Comparison of ENCODE assay signal across 18 cellular contexts in the genomic region with DNA sequence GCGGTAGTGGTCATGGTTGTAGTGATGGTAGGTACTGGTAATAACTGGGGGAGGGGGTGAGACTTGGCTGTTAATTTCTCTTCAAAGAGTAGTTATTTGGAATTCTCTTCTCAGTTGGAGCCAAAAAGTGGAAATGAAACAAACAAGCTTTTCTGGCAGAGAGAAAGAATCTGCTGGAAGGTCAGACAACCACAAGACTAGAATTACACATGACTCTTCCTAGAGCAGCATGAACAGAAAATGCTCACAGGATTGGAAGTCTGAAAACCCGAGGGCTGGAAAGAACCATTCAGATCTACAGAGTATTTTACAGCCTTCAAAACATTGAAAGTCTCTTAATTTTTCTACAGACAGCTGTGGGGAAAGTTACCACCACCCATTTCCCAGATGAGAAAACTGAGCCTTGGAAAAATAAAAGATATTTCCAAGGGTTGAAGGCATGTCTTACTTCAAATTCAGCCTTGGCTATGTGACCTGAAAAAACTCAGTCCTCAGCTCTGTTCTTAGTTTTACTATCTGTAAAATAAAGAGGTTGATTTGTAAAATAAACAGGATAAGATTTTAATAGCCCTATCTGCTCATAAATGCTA. TPM values are rescaled to one million over a fixed set of nuclear protein-coding genes. Genes with fewer than 3 reads are reported as not detected.
A peak's percentile ranks its signal among the peaks of the same experiment; 100 is the strongest.
DNase-seq lines count a peak whose midpoint lies in the region; ATAC-seq and TF ChIP-seq lines count a peak whose summit lies in the region.
"Had no signal": no experiment of that assay in that cellular context is flagged by ENCODE, and none has a peak within 500 bp of the region (broad histone marks: within the 10 kb centered on the region; RNA-seq: fewer than 3 reads in every experiment).

No MANE protein-coding gene starts in this region.

- H3K9me3 Mint-ChIP-seq in CD4-positive, alpha-beta memory T cell: no peaks in the 10 kb centered on the region
- H3K9me3 Mint-ChIP-seq: activated T-helper 2 cell treated with anti-CD3 and anti-CD28 coated beads, Interferon-gamma antibody, Interleukin-2, Interleukin-4, amounts not matched to agents 10 μg/mL and 5 μg/mL and 100 μg/mL, durations not matched to agents 14 hours and 24 hours and 36 hours; stimulated activated naive B cell treated with anti-CD40 and anti-IgM and Interleukin-4, amounts not matched to agents 10 μg/mL and 1 μg/mL and 100 μg/mL, for 72 hours had no signal

- peaks cover 2 to 29% of the 10 kb centered on the region in 2 donors for H3K36me3 Mint-ChIP-seq in CD4-positive, alpha-beta memory T cell
- H3K36me3 Mint-ChIP-seq: activated CD8-positive, alpha-beta memory T cell treated with anti-CD3 and anti-CD28 coated beads, Interleukin-2, amount 10 ng/mL, durations not matched to agents 7 days and 5 days had no signal

- H3K4me3 Mint-ChIP-seq in CD4-positive, alpha-beta memory T cell: no peak overlapping the region
- H3K4me3 Mint-ChIP-seq: activated CD8-positive, alpha-beta memory T cell treated with anti-CD3 and anti-CD28 coated beads, Interleukin-2, amount 10 ng/mL, durations not matched to agents 7 days and 5 days; stimulated activated naive B cell treated with anti-CD40 and anti-IgM and Interleukin-4, amounts not matched to agents 10 μg/mL and 1 μg/mL and 100 μg/mL, for 72 hours had no signal

- ATAC-seq in GM18517 (IDR thresholded peaks at IDR 0.05; ENCODE audit: unreplicated experiment): no peak
- ATAC-seq: activated CD8-positive, alpha-beta memory T cell treated with anti-CD3 and anti-CD28 coated beads, Interleukin-2, amount 10 ng/mL, durations not matched to agents 7 days and 5 days; stimulated activated naive B cell treated with anti-CD40 and anti-IgM and Interleukin-4, amounts not matched to agents 10 μg/mL and 1 μg/mL and 100 μg/mL, for 72 hours had no signal

- intact Hi-C loops in CD4-positive, alpha-beta memory T cell (cut with micrococcal nuclease): no loop called here

- POLR2A ChIA-PET in CD4-positive, alpha-beta memory T cell (lab: Charles Lee; ENCODE audit: partially characterized antibody): no interaction called here

- no peaks in the 10 kb centered on the region for H3K9me3 ChIP-seq in fibroblast of lung (ENCODE audit: control insufficient read depth, insufficient read depth, low read depth, low read length)
- no peaks in the 10 kb centered on the region for H3K9me3 ChIP-seq in CD4-positive, alpha-beta memory T cell (ENCODE audit: control insufficient read depth in 1 of 2, low read length in 2 of 2)
- H3K9me3 ChIP-seq: tibial nerve had no signal

- TF ChIP-seq CTCF in fibroblast of lung (conservative IDR thresholded peaks at IDR 0.05 in 1 of 2, IDR thresholded peaks at IDR 0.05 in 1 of 2; ENCODE audit: low read depth in 1 of 2, low read length in 2 of 2): no peak

- H2AFZ ChIP-seq in fibroblast of lung (ENCODE audit: low read length): no peak overlapping the region

- H3K9ac ChIP-seq in fibroblast of lung (ENCODE audit: insufficient read depth, low read length): no peak overlapping the region

- H3K27me3 ChIP-seq in fibroblast of lung (ENCODE audit: control insufficient read depth, insufficient read depth, low read length): no peaks in the 10 kb centered on the region
- no peaks in the 10 kb centered on the region for H3K27me3 ChIP-seq in CD4-positive, alpha-beta memory T cell (ENCODE audit: insufficient read depth, low read length)
- H3K27me3 ChIP-seq: tibial nerve had no signal

- H4K20me1 ChIP-seq in fibroblast of lung (ENCODE audit: control insufficient read depth, extremely low read depth, insufficient read depth, low read length): no peaks in the 10 kb centered on the region

- peak; percentile 80 for DNase-seq in AG20443 (ENCODE audit: low spot score)
- DNase-seq in MV-4-11 (lab: John Stamatoyannopoulos, UW): peak; percentile 30
- DNase-seq in fibroblast of lung (ENCODE audit: low read depth in 2 of 2): peak; percentile 59 to 82
- DNase-seq in skeletal muscle cell (ENCODE audit: low read depth): peak; percentile 34
- DNase-seq in CD4-positive, alpha-beta memory T cell: no peak
- DNase-seq in GDM1 (lab: John Stamatoyannopoulos, UW): no peak
- DNase-seq in SIG-M5 treated with dmso at 0.1 percent for 504 hours (lab: John Stamatoyannopoulos, UW; ENCODE audit: unreplicated experiment): no peak
- DNase-seq: activated CD4-positive, alpha-beta T cell treated with anti-CD3 and anti-CD28 coated beads for 4 hours; activated CD8-positive, alpha-beta memory T cell treated with anti-CD3 and anti-CD28 coated beads, Interleukin-2, amount 10 ng/mL, durations not matched to agents 7 days and 5 days; amniotic stem cell; cerebellar nuclear complex; NCI-H1694; NCI-H2227 treated with DMSO at 0.1 percent for 48 hours; stimulated activated CD4-positive, alpha-beta T cell treated with anti-CD3 and anti-CD28 coated beads, Interleukin-15, amount 100 ng/mL, for 24 hours; stimulated activated naive B cell treated with anti-CD40 and anti-IgM and Interleukin-4, amounts not matched to agents 10 μg/mL and 1 μg/mL and 100 μg/mL, for 72 hours had no signal

- H3K79me2 ChIP-seq in fibroblast of lung (ENCODE audit: control insufficient read depth, insufficient read depth, low read length): no peaks in the 10 kb centered on the region

- H3K4me1 ChIP-seq in fibroblast of lung (ENCODE audit: control insufficient read depth, extremely low read depth, insufficient read depth, low read length): peaks cover 5% of the 10 kb centered on the region
- H3K4me1 ChIP-seq in CD4-positive, alpha-beta memory T cell (ENCODE audit: insufficient read depth, low read length): no peaks in the 10 kb centered on the region

- H3K36me3 ChIP-seq in fibroblast of lung (ENCODE audit: control insufficient read depth, insufficient read depth, low read length): no peaks in the 10 kb centered on the region
- H3K36me3 ChIP-seq in CD4-positive, alpha-beta memory T cell (ENCODE audit: insufficient read depth, low read length): no peaks in the 10 kb centered on the region

- no peaks in the 10 kb centered on the region for H3K27me3 Mint-ChIP-seq in CD4-positive, alpha-beta memory T cell
- H3K27me3 Mint-ChIP-seq: activated CD8-positive, alpha-beta memory T cell treated with anti-CD3 and anti-CD28 coated beads, Interleukin-2, amount 10 ng/mL, durations not matched to agents 7 days and 5 days; stimulated activated naive B cell treated with anti-CD40 and anti-IgM and Interleukin-4, amounts not matched to agents 10 μg/mL and 1 μg/mL and 100 μg/mL, for 72 hours had no signal

- H3K27ac ChIP-seq in fibroblast of lung (ENCODE audit: insufficient read depth, low read length): no peak overlapping the region
- H3K27ac ChIP-seq in CD4-positive, alpha-beta memory T cell (ENCODE audit: low read depth, low read length): no peak overlapping the region
- H3K27ac ChIP-seq: tibial nerve had no signal

- CTCF ChIA-PET in CD4-positive, alpha-beta memory T cell (lab: Charles Lee; ENCODE audit: partially characterized antibody): no interaction called here

- peak overlapping the region; percentile 59 for H3K4me2 ChIP-seq in fibroblast of lung (ENCODE audit: extremely low read depth, insufficient read depth, low read length)

- H3K4me1 Mint-ChIP-seq in CD4-positive, alpha-beta memory T cell: no peaks in the 10 kb centered on the region
- H3K4me1 Mint-ChIP-seq: activated CD8-positive, alpha-beta memory T cell treated with anti-CD3 and anti-CD28 coated beads, Interleukin-2, amount 10 ng/mL, durations not matched to agents 7 days and 5 days; stimulated activated naive B cell treated with anti-CD40 and anti-IgM and Interleukin-4, amounts not matched to agents 10 μg/mL and 1 μg/mL and 100 μg/mL, for 72 hours had no signal

- no peak overlapping the region for H3K27ac Mint-ChIP-seq in CD4-positive, alpha-beta memory T cell
- H3K27ac Mint-ChIP-seq: activated CD8-positive, alpha-beta memory T cell treated with anti-CD3 and anti-CD28 coated beads, Interleukin-2, amount 10 ng/mL, durations not matched to agents 7 days and 5 days; activated T-helper 2 cell treated with anti-CD3 and anti-CD28 coated beads, Interferon-gamma antibody, Interleukin-2, Interleukin-4, amounts not matched to agents 10 μg/mL and 5 μg/mL and 100 μg/mL, durations not matched to agents 14 hours and 24 hours and 36 hours; stimulated activated naive B cell treated with anti-CD40 and anti-IgM and Interleukin-4, amounts not matched to agents 10 μg/mL and 1 μg/mL and 100 μg/mL, for 72 hours had no signal

- H3K4me3 ChIP-seq in fibroblast of lung (replicated peaks in 1 of 4; ENCODE audit: control extremely low read depth in 1 of 4, insufficient read depth in 1 of 4, low read depth in 3 of 4, low read length in 4 of 4): no peak overlapping the region
- H3K4me3 ChIP-seq in skeletal muscle cell (ENCODE audit: low read depth, low read length): no peak overlapping the region
- no peak overlapping the region for H3K4me3 ChIP-seq in CD4-positive, alpha-beta memory T cell (ENCODE audit: low read length in 2 of 2)
- H3K4me3 ChIP-seq: tibial nerve had no signal

RNA-seq across cellular contexts. Expression of a gene that starts 42.9 kb away (rescaled TPM):
- total RNA-seq in fibroblast of lung: 18.5 and 23.8 TPM in 2 replicates
- 17.8 and 18.9 TPM in 2 replicates for polyA plus RNA-seq in fibroblast of lung
- 13.9 and 15.6 TPM in 2 replicates for polyA plus RNA-seq in fibroblast of lung (2012)
- polyA minus RNA-seq in fibroblast of lung (ENCODE audit: low replicate concordance): 43.0 and 70.5 TPM in 2 replicates
- 10 to 100 TPM; 21.8 to 22.1 TPM for total RNA-seq in CD4-positive, alpha-beta memory T cell
- 10 to 100 TPM; 15.5 to 17.0 TPM for polyA plus RNA-seq in CD4-positive, alpha-beta memory T cell

Comparison
In these comparisons a context has a peak if more than half of its experiments do, and no peak if none do; other contexts are left out.
1. DNase-seq: peak in AG20443 (single experiment), MV-4-11 (single experiment), fibroblast of lung (2 of 2) and skeletal muscle cell (single experiment); none in CD4-positive, alpha-beta memory T cell (0 of 5), GDM1 (single experiment) and SIG-M5 treated with dmso at 0.1 percent for 504 hours (single experiment).